ENCODE assay signal across 28 cellular contexts in the genomic region with DNA sequence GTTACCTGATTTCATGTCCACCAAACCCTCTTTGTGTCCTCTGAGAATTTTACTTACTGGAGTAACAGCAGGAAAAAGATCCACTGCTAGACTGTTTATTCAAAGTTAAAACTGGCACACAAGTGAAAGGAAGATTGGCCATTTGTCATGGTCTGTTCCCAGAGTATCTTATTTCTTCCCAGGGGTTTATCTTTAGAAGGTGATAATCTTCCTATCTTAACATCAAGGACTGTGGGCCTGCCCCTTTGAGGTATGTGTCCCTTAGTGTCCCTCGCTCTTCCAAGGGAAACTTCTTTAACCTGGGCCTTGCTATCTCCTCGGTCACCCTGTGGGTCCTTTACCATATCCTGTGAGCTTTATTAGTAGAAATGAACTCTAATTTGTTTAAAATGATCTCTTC.
"Had no signal": no experiment of that assay in that cellular context is flagged by ENCODE, and none has a peak within 500 bp of the region (broad histone marks: within the 10 kb centered on the region; RNA-seq: fewer than 3 reads in every experiment).

No MANE protein-coding gene starts in this region.

- H3K9me3 ChIP-seq: esophagus squamous epithelium, gastroesophageal sphincter, lower lobe of right lung, mucosa of descending colon had no signal

- H3K4me3 ChIP-seq: coronary artery, dorsolateral prefrontal cortex, esophagus squamous epithelium, gastroesophageal sphincter, heart right ventricle, left ventricle myocardium inferior, lower lobe of right lung, mucosa of descending colon had no signal

- DNase-seq: dermis blood vessel endothelial cell; dorsolateral prefrontal cortex; effector CD4-positive, alpha-beta T cell; effector memory CD8-positive, alpha-beta T cell; endodermal cell; erythroblast; esophagus squamous epithelium; foreskin fibroblast; foreskin melanocyte; glutamatergic neuron; head of caudate nucleus; heart right ventricle; hippocampal formation; left cardiac atrium; left ventricle myocardium inferior; lower lobe of right lung; mesenchymal stem cell; mucosa of descending colon; naive B cell had no signal

- FAIRE-seq: colon, endometrium, islet of Langerhans, keratinocyte had no signal

- H3K27ac ChIP-seq: coronary artery, dorsolateral prefrontal cortex, epithelial cell of prostate, esophagus squamous epithelium, gastroesophageal sphincter, heart right ventricle, left ventricle myocardium inferior, lower lobe of right lung had no signal

- H3K4me3 Mint-ChIP-seq: effector memory CD8-positive, alpha-beta T cell; endodermal cell; naive B cell had no signal

- H3K27me3 ChIP-seq: dorsolateral prefrontal cortex, esophagus squamous epithelium, gastroesophageal sphincter, heart right ventricle had no signal

- H3K36me3 ChIP-seq: esophagus squamous epithelium, gastroesophageal sphincter, heart right ventricle, left ventricle myocardium inferior, lower lobe of right lung had no signal

- H3K4me1 Mint-ChIP-seq: naive B cell had no signal

- H3K4me1 ChIP-seq: esophagus squamous epithelium, gastroesophageal sphincter, heart right ventricle, left ventricle myocardium inferior, lower lobe of right lung had no signal

- H3K27ac Mint-ChIP-seq: effector memory CD8-positive, alpha-beta T cell; endodermal cell; naive B cell had no signal

- H3K36me3 Mint-ChIP-seq: naive B cell had no signal

- ATAC-seq: effector memory CD8-positive, alpha-beta T cell; esophagus mucosa; gastroesophageal sphincter; heart right ventricle; left cardiac atrium; left lobe of liver; lower lobe of right lung; mucosa of descending colon had no signal
